In genomic region chr1:91742848-91743292, GRCh38 we compare ENCODE assay signal across 11 cellular contexts.
DNase-seq lines count a peak whose midpoint lies in the region; ATAC-seq and TF ChIP-seq lines count a peak whose summit lies in the region.
"Had no signal": no experiment of that assay in that cellular context is flagged by ENCODE, and none has a peak within 500 bp of the region (broad histone marks: within the 10 kb centered on the region; RNA-seq: fewer than 3 reads in every experiment).

No MANE protein-coding gene starts in this region.

- H3K4me1 ChIP-seq in ascending aorta (peaks cover 3 to 34% of the 10 kb centered on the region in 2 donors), stomach (peaks cover 12 to 44% (median 30%) of the 10 kb centered on the region in 4 donors), Karpas-422 (ENCODE audit: low read length) (no peaks in the 10 kb centered on the region)

- peak overlapping the region; percentile 44 to 60 for H3K27ac ChIP-seq in ascending aorta
- H3K27ac ChIP-seq in stomach = peak overlapping the region in 3 of 5 donors; percentile 22 to 40 (median 33)
- H3K27ac ChIP-seq in Karpas-422 (ENCODE audit: low read length) = no peak overlapping the region

- H3K4me3 ChIP-seq in MG63 = no peak overlapping the region
- no peak overlapping the region for H3K4me3 ChIP-seq in ascending aorta
- no peak overlapping the region for H3K4me3 ChIP-seq in stomach
- no peak overlapping the region for H3K4me3 ChIP-seq in Karpas-422 (ENCODE audit: low read length)
- H3K4me3 ChIP-seq: skin epidermis had no signal

- H3K4me2 ChIP-seq in Karpas-422 (ENCODE audit: low read depth, low read length, poor library complexity, severe bottlenecking) = no peak overlapping the region

- no peak for TF ChIP-seq EP300 in stomach (IDR thresholded peaks at IDR 0.05)

- intact Hi-C loops in ascending aorta (cut with DNase I) (loop anchor here (5.0 kb wide), 2 partner anchors 39 to 176 kb away; no protein-coding TSS in a partner anchor), Right ventricle myocardium superior (cut with DNase I) (no loop called here), stomach (cut with DNase I; ENCODE audit: low total_unique reads) (no loop called here)

- H2AFZ ChIP-seq in Karpas-422 (ENCODE audit: low read length) = no peak overlapping the region

- no peaks in the 10 kb centered on the region for H4K20me1 ChIP-seq in Karpas-422 (ENCODE audit: insufficient read depth, low read depth, low read length)

- H3K36me3 ChIP-seq in MG63 = no peaks in the 10 kb centered on the region
- no peaks in the 10 kb centered on the region for H3K36me3 ChIP-seq in ascending aorta
- peaks cover 0 to 12% (median 8%) of the 10 kb centered on the region in 4 donors for H3K36me3 ChIP-seq in stomach
- H3K36me3 ChIP-seq in Karpas-422 (ENCODE audit: insufficient read depth, low read length) = no peaks in the 10 kb centered on the region

- H3K27me3 ChIP-seq in MG63 (no peaks in the 10 kb centered on the region), ascending aorta (no peaks in the 10 kb centered on the region), stomach (no peaks in the 10 kb centered on the region), Karpas-422 (ENCODE audit: low read length) (0 out of 2 replicates have a peak, but pooled peaks cover 2% of the 10 kb centered on the region)

- 24 to 45% (median 36%) methylated on average over 4 of the region's 4 CpGs for WGBS in stomach, 5 donors

- DNase-seq in MG63 = peak; percentile 85
- peak; percentile 37 to 88 for DNase-seq in ascending aorta (ENCODE audit: low spot score in 2 of 2)
- DNase-seq in Right ventricle myocardium superior = peak; percentile 58
- DNase-seq in stomach = no peak
- no peak for DNase-seq in Karpas-422
- no peak for DNase-seq in NCI-H1417 treated with DMSO at 0.1 percent for 48 hours (lab: John Stamatoyannopoulos, UW)
- DNase-seq: DND-41, kidney glomerular epithelial cell had no signal

- TF ChIP-seq CTCF in ascending aorta (IDR thresholded peaks at IDR 0.05) (no peak), stomach (IDR thresholded peaks at IDR 0.05) (no peak)

- no peak for TF ChIP-seq POLR2A in stomach (IDR thresholded peaks at IDR 0.05)

- H3K9ac ChIP-seq in Karpas-422 (ENCODE audit: low read length) = no peak overlapping the region

- no peaks in the 10 kb centered on the region for H3K9me2 ChIP-seq in Karpas-422 (replicated peaks; ENCODE audit: insufficient read depth, low read length)

- ATAC-seq in Right ventricle myocardium superior (ENCODE audit: poor library complexity) (peak; percentile 35), GM18502 (IDR thresholded peaks at IDR 0.05; ENCODE audit: poor library complexity, unreplicated experiment) (no peak)
- ATAC-seq: stimulated activated memory B cell treated with anti-CD40 and anti-IgM and Interleukin-4, amounts not matched to agents 10 μg/mL and 1 μg/mL and 100 μg/mL, for 72 hours had no signal

- no peaks in the 10 kb centered on the region for H3K79me2 ChIP-seq in Karpas-422 (ENCODE audit: low read length)

- H3K9me3 ChIP-seq in MG63 = peaks cover 19% of the 10 kb centered on the region
- H3K9me3 ChIP-seq in ascending aorta = no peaks in the 10 kb centered on the region
- peaks cover 0 to 4% (median 0%) of the 10 kb centered on the region in 4 donors for H3K9me3 ChIP-seq in stomach
- H3K9me3 ChIP-seq in Karpas-422 (ENCODE audit: low read length) = no peaks in the 10 kb centered on the region

Comparison
In these comparisons a context has a peak if more than half of its experiments do, and no peak if none do; other contexts are left out.
1. DNase-seq: peak in MG63 (single experiment), ascending aorta (2 of 2) and Right ventricle myocardium superior (single experiment); none in stomach (single experiment), Karpas-422 (single experiment) and NCI-H1417 treated with DMSO at 0.1 percent for 48 hours (single experiment).